9 cellular contexts compared by ENCODE assay signal in the genomic region with DNA sequence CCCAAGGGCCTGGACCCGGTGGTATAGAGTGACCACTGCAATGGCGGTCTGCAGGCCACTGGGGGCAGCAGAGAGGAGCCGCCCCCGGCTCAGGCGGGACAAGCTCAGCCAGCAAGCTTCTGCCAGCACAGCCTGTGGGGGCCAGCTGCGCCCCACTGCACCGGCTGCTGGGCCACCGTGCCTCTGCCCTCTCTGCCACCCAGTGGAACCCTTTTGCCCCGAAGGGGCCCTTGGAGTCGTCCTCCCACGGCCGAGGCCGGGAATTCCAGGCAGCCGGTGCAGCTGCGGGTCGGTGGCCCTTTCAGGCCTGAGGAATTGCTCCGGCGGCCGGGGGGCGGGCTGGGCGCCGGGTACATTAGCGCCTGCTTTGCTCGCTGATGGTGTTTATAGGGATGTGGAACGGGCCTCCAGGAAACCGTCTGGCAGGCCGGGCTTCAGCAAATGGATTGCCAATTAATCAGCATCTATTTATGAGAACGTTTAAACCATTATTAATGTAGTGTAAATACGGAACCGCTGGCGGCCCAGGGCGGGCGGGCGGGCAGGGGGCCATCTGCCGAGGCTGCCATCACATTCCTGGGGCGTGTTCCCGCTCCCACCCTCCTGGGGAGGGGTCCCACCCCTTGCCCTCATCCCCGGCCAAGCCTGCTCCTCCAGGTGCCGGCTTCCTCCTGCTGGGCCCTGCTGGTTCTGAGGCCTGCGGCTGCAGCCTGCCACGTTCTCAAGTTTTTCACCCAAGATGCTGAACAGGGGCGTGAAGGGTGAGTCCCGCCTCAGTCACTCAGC.
A peak's percentile ranks its signal among the peaks of the same experiment; 100 is the strongest.
DNase-seq lines count a peak whose midpoint lies in the region; ATAC-seq and TF ChIP-seq lines count a peak whose summit lies in the region.
"Had no signal": no experiment of that assay in that cellular context is flagged by ENCODE, and none has a peak within 500 bp of the region (broad histone marks: within the 10 kb centered on the region; RNA-seq: fewer than 3 reads in every experiment).

No MANE protein-coding gene starts in this region.

- no peak for TF ChIP-seq POLR2A in upper lobe of left lung (IDR thresholded peaks at IDR 0.05)

- 7 to 21% methylated on average over 19 to 42 of the region's 43 CpGs for WGBS in upper lobe of left lung, 2 donors

- no peaks in the 10 kb centered on the region for H3K36me3 Mint-ChIP-seq in activated CD4-positive, alpha-beta memory T cell treated with anti-CD3 and anti-CD28 coated beads, Interleukin-2, amount 10 ng/mL, durations not matched to agents 7 days and 5 days (ENCODE audit: low read depth)
- H3K36me3 Mint-ChIP-seq in natural killer cell treated with Interleukin-12 subunit alpha and Interleukin-12 subunit beta and Interleukin-15 and Interleukin-18, amount 100 ng/mL, for 72 hours: no peaks in the 10 kb centered on the region

- H3K27ac ChIP-seq in upper lobe of left lung: no peak overlapping the region
- H3K27ac ChIP-seq: BLaER1 had no signal

- CTCF ChIA-PET in activated CD4-positive, alpha-beta memory T cell treated with anti-CD3 and anti-CD28 coated beads, Interleukin-2, amount 10 ng/mL, durations not matched to agents 7 days and 5 days (lab: Charles Lee): interaction anchor here (0.6 to 3.8 kb wide), 14 partner anchors 8 to 263 kb away, joined by 3 to 18 read pairs (median 4); no protein-coding TSS in a partner anchor

- POLR2A ChIA-PET in activated CD4-positive, alpha-beta memory T cell treated with anti-CD3 and anti-CD28 coated beads, Interleukin-2, amount 10 ng/mL, durations not matched to agents 7 days and 5 days (lab: Charles Lee): no interaction called here

- peak; percentile 69 to 76 for ATAC-seq in natural killer cell treated with Interleukin-12 subunit alpha and Interleukin-12 subunit beta and Interleukin-15 and Interleukin-18, amount 100 ng/mL, for 72 hours
- ATAC-seq in upper lobe of left lung (ENCODE audit: low FRiP score in 2 of 2): peak; percentile 78 to 88

- H3K9me3 ChIP-seq in MG63 (no peaks in the 10 kb centered on the region), upper lobe of left lung (no peaks in the 10 kb centered on the region)
- H3K9me3 ChIP-seq: BLaER1 had no signal

- H3K36me3 ChIP-seq in MG63 (no peaks in the 10 kb centered on the region), upper lobe of left lung (no peaks in the 10 kb centered on the region)
- H3K36me3 ChIP-seq: BLaER1 had no signal

- TF ChIP-seq EP300 in upper lobe of left lung (IDR thresholded peaks at IDR 0.05): no peak

- H3K27me3 ChIP-seq in MG63 (no peaks in the 10 kb centered on the region), upper lobe of left lung (peaks cover 0 to 16% (median 4%) of the 10 kb centered on the region in 4 donors)
- H3K27me3 ChIP-seq: BLaER1 had no signal

- peaks cover 20% of the 10 kb centered on the region for H3K27me3 Mint-ChIP-seq in activated CD4-positive, alpha-beta memory T cell treated with anti-CD3 and anti-CD28 coated beads, Interleukin-2, amount 10 ng/mL, durations not matched to agents 7 days and 5 days
- peaks cover 32 to 36% of the 10 kb centered on the region in 2 donors for H3K27me3 Mint-ChIP-seq in natural killer cell treated with Interleukin-12 subunit alpha and Interleukin-12 subunit beta and Interleukin-15 and Interleukin-18, amount 100 ng/mL, for 72 hours

- H3K4me1 ChIP-seq in upper lobe of left lung: peaks cover 0 to 13% (median 11%) of the 10 kb centered on the region in 4 donors
- H3K4me1 ChIP-seq: BLaER1 had no signal

- peaks cover 5% of the 10 kb centered on the region for H3K4me1 Mint-ChIP-seq in activated CD4-positive, alpha-beta memory T cell treated with anti-CD3 and anti-CD28 coated beads, Interleukin-2, amount 10 ng/mL, durations not matched to agents 7 days and 5 days
- H3K4me1 Mint-ChIP-seq in natural killer cell treated with Interleukin-12 subunit alpha and Interleukin-12 subunit beta and Interleukin-15 and Interleukin-18, amount 100 ng/mL, for 72 hours (ENCODE audit: low read depth in 2 of 2): peaks cover 0 to 4% of the 10 kb centered on the region in 2 donors

- no peak overlapping the region for H3K4me3 ChIP-seq in MG63
- no peak overlapping the region for H3K4me3 ChIP-seq in fibroblast of mammary gland (ENCODE audit: control insufficient read depth, low read depth, low read length)
- H3K4me3 ChIP-seq in upper lobe of left lung: peak overlapping the region in 3 of 4 donors; percentile 27 to 44 (median 39)
- H3K4me3 ChIP-seq: BLaER1 had no signal

- peak; percentile 6 for DNase-seq in DMS79 treated with DMSO at 0.1 percent for 48 hours (lab: John Stamatoyannopoulos, UW)
- DNase-seq in DMS79 (lab: John Stamatoyannopoulos, UW): no peak
- DNase-seq in MG63: peak; percentile 51
- DNase-seq in activated CD4-positive, alpha-beta memory T cell treated with anti-CD3 and anti-CD28 coated beads, Interleukin-2, amount 10 ng/mL, durations not matched to agents 7 days and 5 days: peak; percentile 30
- peak; percentile 38 for DNase-seq in fibroblast of mammary gland (ENCODE audit: low read depth)
- DNase-seq in natural killer cell treated with Interleukin-12 subunit alpha and Interleukin-12 subunit beta and Interleukin-15 and Interleukin-18, amount 100 ng/mL, for 72 hours (ENCODE audit: low spot score): no peak
- DNase-seq in upper lobe of left lung: peak; percentile 56 to 90
- no peak for DNase-seq in NCI-H1105 treated with DMSO at 0.1 percent for 48 hours (lab: John Stamatoyannopoulos, UW)

- TF ChIP-seq CTCF in fibroblast of mammary gland (conservative IDR thresholded peaks at IDR 0.05; ENCODE audit: control insufficient read depth, insufficient read depth, low read depth, low read length) (peak; percentile 76), upper lobe of left lung (IDR thresholded peaks at IDR 0.05) (peak; percentile 68 to 88 (median 78))

- H3K9me3 Mint-ChIP-seq in activated CD4-positive, alpha-beta memory T cell treated with anti-CD3 and anti-CD28 coated beads, Interleukin-2, amount 10 ng/mL, durations not matched to agents 7 days and 5 days: no peaks in the 10 kb centered on the region
- no peaks in the 10 kb centered on the region for H3K9me3 Mint-ChIP-seq in natural killer cell treated with Interleukin-12 subunit alpha and Interleukin-12 subunit beta and Interleukin-15 and Interleukin-18, amount 100 ng/mL, for 72 hours

- no peak overlapping the region for H3K4me3 Mint-ChIP-seq in activated CD4-positive, alpha-beta memory T cell treated with anti-CD3 and anti-CD28 coated beads, Interleukin-2, amount 10 ng/mL, durations not matched to agents 7 days and 5 days
- H3K4me3 Mint-ChIP-seq in natural killer cell treated with Interleukin-12 subunit alpha and Interleukin-12 subunit beta and Interleukin-15 and Interleukin-18, amount 100 ng/mL, for 72 hours: no peak overlapping the region

- no peak overlapping the region for H3K27ac Mint-ChIP-seq in activated CD4-positive, alpha-beta memory T cell treated with anti-CD3 and anti-CD28 coated beads, Interleukin-2, amount 10 ng/mL, durations not matched to agents 7 days and 5 days
- H3K27ac Mint-ChIP-seq in natural killer cell treated with Interleukin-12 subunit alpha and Interleukin-12 subunit beta and Interleukin-15 and Interleukin-18, amount 100 ng/mL, for 72 hours: no peak overlapping the region

Comparison
In these comparisons a context has a peak if more than half of its experiments do, and no peak if none do; other contexts are left out.
1. DNase-seq: peak in DMS79 treated with DMSO at 0.1 percent for 48 hours (single experiment), MG63 (single experiment), activated CD4-positive, alpha-beta memory T cell treated with anti-CD3 and anti-CD28 coated beads, Interleukin-2, amount 10 ng/mL, durations not matched to agents 7 days and 5 days (single experiment), fibroblast of mammary gland (single experiment) and upper lobe of left lung (2 of 2); none in DMS79 (single experiment), natural killer cell treated with Interleukin-12 subunit alpha and Interleukin-12 subunit beta and Interleukin-15 and Interleukin-18, amount 100 ng/mL, for 72 hours (single experiment) and NCI-H1105 treated with DMSO at 0.1 percent for 48 hours (single experiment).
2. H3K4me3 ChIP-seq: peak in upper lobe of left lung (3 of 4); none in MG63 (single experiment) and fibroblast of mammary gland (single experiment).